Comparison of ENCODE assay signal across 1 cellular context in genomic region chr2:190582761-190583506, GRCh38.
TF ChIP-seq lines count a peak whose summit lies in the region.

No MANE protein-coding gene starts in this region.

TF ChIP-seq in GM23338, 12 proteins besides CTCF, POLR2A, EP300 and RAD21 (continued from another document):
- TF ChIP-seq ZNF331 (CRISPR knock-in tag; IDR thresholded peaks at IDR 0.05; ENCODE audit: low read depth) (no peak), EZH2 (IDR thresholded peaks at IDR 0.05; ENCODE audit: low read depth, unreplicated experiment) (no peak), POLR2AphosphoS5 (IDR thresholded peaks at IDR 0.05; ENCODE audit: low read depth) (no peak)
